20 cellular contexts compared by ENCODE assay signal in genomic region chr1:219123041-219123440, GRCh38. TPM values are rescaled to one million over a fixed set of nuclear protein-coding genes. Genes with fewer than 3 reads are reported as not detected.
DNase-seq lines count a peak whose midpoint lies in the region; ATAC-seq, FAIRE-seq and TF ChIP-seq lines count a peak whose summit lies in the region.
"Had no signal": no experiment of that assay in that cellular context is flagged by ENCODE, and none has a peak within 500 bp of the region (broad histone marks: within the 10 kb centered on the region; RNA-seq: fewer than 3 reads in every experiment).

No MANE protein-coding gene starts in this region.

- H3K9ac ChIP-seq in K562 (ENCODE audit: insufficient read depth in 1 of 2, low read depth in 2 of 2, low read length in 2 of 2): no peak overlapping the region
- H3K9ac ChIP-seq: BLaER1 treated with 17β-estradiol and CSF1 and Interleukin-3, amounts not matched to agents 10 nM and 100 nM had no signal

- 57% methylated on average over 4 of the region's 4 CpGs for WGBS in K562 (ENCODE audit: insufficient coverage, low coverage, missing lambda C conversion rate)

- POLR2A ChIA-PET in K562 (lab: Yijun Ruan, JAX): interaction anchor here (0.9 kb wide), 1 partner anchor 9 kb away, joined by 3 read pairs; no protein-coding TSS in a partner anchor

- H4K20me1 ChIP-seq in K562 (replicated peaks; ENCODE audit: control insufficient read depth, insufficient read depth, low read length): no peaks in the 10 kb centered on the region
- H4K20me1 ChIP-seq: BLaER1 treated with 17β-estradiol and CSF1 and Interleukin-3, amounts not matched to agents 10 nM and 100 nM had no signal

- no peak for TF ChIP-seq RAD21 in K562 (CRISPR knock-in tag; conservative IDR thresholded peaks at IDR 0.05 in 1 of 2, IDR thresholded peaks at IDR 0.05 in 1 of 2)

- peaks cover 0 to 24% of the 10 kb centered on the region in 2 experiments; a peak in 2 of 5 replicates for H3K4me1 ChIP-seq in K562 (replicated peaks in 1 of 2; ENCODE audit: control insufficient read depth in 2 of 2, insufficient read depth in 2 of 2, low read length in 2 of 2)

- H3K27ac ChIP-seq in K562 (ENCODE audit: extremely low read depth, low read depth, low read length): no peak overlapping the region
- H3K27ac ChIP-seq: BLaER1 treated with 17β-estradiol and CSF1 and Interleukin-3, amounts not matched to agents 10 nM and 100 nM; HL-60 had no signal

- H3K9me3 ChIP-seq in K562 (replicated peaks; ENCODE audit: control insufficient read depth, insufficient read depth, low read depth, low read length): no peaks in the 10 kb centered on the region
- H3K9me3 ChIP-seq: BLaER1 treated with 17β-estradiol and CSF1 and Interleukin-3, amounts not matched to agents 10 nM and 100 nM had no signal

- H2AFZ ChIP-seq in K562 (ENCODE audit: low read depth, low read length): peak overlapping the region; percentile 28; the same call in 1 of the 2 replicates

- no peak overlapping the region for H3K4me3 ChIP-seq in K562
- H3K4me3 ChIP-seq: BLaER1 treated with 17β-estradiol and CSF1 and Interleukin-3, amounts not matched to agents 10 nM and 100 nM had no signal

- ATAC-seq in K562: no peak
- no peak for ATAC-seq in GM21576 (IDR thresholded peaks at IDR 0.05; ENCODE audit: unreplicated experiment)
- no peak for ATAC-seq in GM19395 (IDR thresholded peaks at IDR 0.05; ENCODE audit: unreplicated experiment)
- ATAC-seq: activated T-helper 17 cell treated with anti-CD3 and anti-CD28 coated beads, Interleukin-2, amount 50 U/mL, for 72 hours; left lobe of liver; T-cell had no signal

- peak; percentile 30 for DNase-seq in HCEC 1CT
- no peak for DNase-seq in K562 (ENCODE audit: extremely low read depth in 1 of 4, low spot score in 3 of 4)
- DNase-seq in myocyte (ENCODE audit: low read depth): peak; percentile 18
- peak; percentile 39 for DNase-seq in superior temporal gyrus (ENCODE audit: extremely low spot score)
- DNase-seq in glomerular visceral epithelial cell (ENCODE audit: extremely low spot score): no peak
- DNase-seq in hepatic stellate cell (ENCODE audit: low spot score): no peak
- DNase-seq: amniotic stem cell; DMS79; effector memory CD4-positive, alpha-beta T cell; NCI-H1092 treated with DMSO at 0.1 percent for 48 hours; NCI-H2171 treated with DMSO at 0.1 percent for 48 hours; RPMI8226; stimulated activated CD4-positive, alpha-beta T cell treated with anti-CD3 and anti-CD28 coated beads, Interleukin-2, amount 100 ng/mL, for 24 hours; T-cell had no signal

- TF ChIP-seq POLR2A in K562 (conservative IDR thresholded peaks at IDR 0.05): no peak

- CTCF ChIA-PET in K562 (lab: Yijun Ruan, JAX; ENCODE audit: low intra/inter-chr PET ratio): no interaction called here

- no peaks in the 10 kb centered on the region for H3K27me3 ChIP-seq in K562 (ENCODE audit: control insufficient read depth in 2 of 2, insufficient read depth in 2 of 2, low read length in 2 of 2)
- H3K27me3 ChIP-seq: BLaER1 treated with 17β-estradiol and CSF1 and Interleukin-3, amounts not matched to agents 10 nM and 100 nM had no signal

- FAIRE-seq in K562 (lab: Jason Lieb, UNC): no peak

- no peaks in the 10 kb centered on the region for H3K9me1 ChIP-seq in K562 (ENCODE audit: control insufficient read depth, insufficient read depth, low read length)

- no peak for TF ChIP-seq EP300 in K562 (IDR thresholded peaks at IDR 0.05; ENCODE audit: low read length)

- H3K79me2 ChIP-seq in K562 (ENCODE audit: control insufficient read depth, insufficient read depth, low read length): no peaks in the 10 kb centered on the region

- no peaks in the 10 kb centered on the region for H3K36me3 ChIP-seq in K562 (ENCODE audit: control insufficient read depth, insufficient read depth, low read length)
- H3K36me3 ChIP-seq: BLaER1 treated with 17β-estradiol and CSF1 and Interleukin-3, amounts not matched to agents 10 nM and 100 nM had no signal

- TF ChIP-seq CTCF in K562 (IDR thresholded peaks at IDR 0.05 in 2 of 3, conservative IDR thresholded peaks at IDR 0.05 in 1 of 3; ENCODE audit: insufficient read depth in 2 of 3, low read depth in 1 of 3, low read length in 3 of 3): no peak

- no TSS peak for BruUV-seq in K562 (replicated peaks; lab: Mats Ljungman, UMichigan)

- H3K4me2 ChIP-seq in K562 (ENCODE audit: insufficient read depth, low read length): no peak overlapping the region
- H3K4me2 ChIP-seq: BLaER1 treated with 17β-estradiol and CSF1 and Interleukin-3, amounts not matched to agents 10 nM and 100 nM had no signal

- in situ Hi-C loops in K562 (cut with MboI): no loop called here

- intact Hi-C loops in K562 (cut with micrococcal nuclease): no loop called here

TF ChIP-seq in K562, 482 proteins besides CTCF, POLR2A, EP300 and RAD21:
- TF ChIP-seq ZNF764 (CRISPR knock-in tag; IDR thresholded peaks at IDR 0.05; ENCODE audit: low read depth): no peak
- no peak for TF ChIP-seq ASH1L (IDR thresholded peaks at IDR 0.05; ENCODE audit: borderline replicate concordance, low read depth, partially characterized antibody)
- TF ChIP-seq KLF10 (CRISPR knock-in tag; IDR thresholded peaks at IDR 0.05): no peak
- TF ChIP-seq EWSR1 (IDR thresholded peaks at IDR 0.05; ENCODE audit: borderline replicate concordance, low read depth, partially characterized antibody): no peak
- no peak for TF ChIP-seq ZBTB26 (CRISPR knock-in tag; IDR thresholded peaks at IDR 0.05)
- TF ChIP-seq ZNF224 (CRISPR knock-in tag; IDR thresholded peaks at IDR 0.05): no peak
- TF ChIP-seq ZNF696 (CRISPR knock-in tag; conservative IDR thresholded peaks at IDR 0.05): no peak
- TF ChIP-seq ZNF143 (CRISPR knock-in tag; IDR thresholded peaks at IDR 0.05): no peak
- no peak for TF ChIP-seq MCM3 (IDR thresholded peaks at IDR 0.05)
- no peak for TF ChIP-seq MTA1 (IDR thresholded peaks at IDR 0.05; ENCODE audit: borderline replicate concordance)
- TF ChIP-seq SMARCE1 (IDR thresholded peaks at IDR 0.05): no peak
- no peak for TF ChIP-seq ARID2 (IDR thresholded peaks at IDR 0.05)
- TF ChIP-seq ZNF778 (CRISPR knock-in tag; IDR thresholded peaks at IDR 0.05): no peak
- TF ChIP-seq PCBP2 (IDR thresholded peaks at IDR 0.05; ENCODE audit: low read depth, low read length, poor library complexity, severe bottlenecking): no peak
- no peak for TF ChIP-seq BRD9 (IDR thresholded peaks at IDR 0.05; ENCODE audit: low read depth, partially characterized antibody)
- no peak for TF ChIP-seq DDX20 (tag; IDR thresholded peaks at IDR 0.05; ENCODE audit: low read depth)
- no peak for TF ChIP-seq ZNF277 (CRISPR knock-in tag; IDR thresholded peaks at IDR 0.05; ENCODE audit: borderline replicate concordance)

RNA-seq across cellular contexts. Expression of gene LYPLAL1, which starts 50.6 kb away (rescaled TPM):
- total RNA-seq in K562 (2011; cell fraction: chromatin; rRNA removed; ENCODE audit: low replicate concordance): 26.5 and 119 TPM in 2 replicates
- total RNA-seq in K562 (2011; cell fraction: nucleolus; rRNA removed): 14.7 and 21.1 TPM in 2 replicates
- 31.2 and 48.0 TPM in 2 replicates for total RNA-seq in K562 (2011; cell fraction: nucleoplasm; rRNA removed)
- total RNA-seq in K562 (2014; rRNA removed) (14.9 and 20.2 TPM in 2 replicates), K562 (2014; rRNA removed; fragmentation: Illumina TruSeq; extraction: Trizol) (62.9 and 71.5 TPM in 2 replicates), K562 (2015; rRNA removed; fragmentation: Illumina TruSeq; extraction: Trizol) (32.1 and 33.0 TPM in 2 replicates), K562 (2021) (46.3 and 51.3 TPM in 2 replicates), myocyte (17.8 and 32.5 TPM in 2 replicates)
- polyA plus RNA-seq in K562 (2011; rRNA removed) (49.7 and 69.3 TPM in 2 replicates), K562 (2014; fragmentation: Illumina TruSeq; extraction: Trizol) (33.5 and 35.9 TPM in 2 replicates), K562 (2014; fragmentation: Nextera tagmentation; extraction: Ambion mirVana) (100 to 1,000 TPM; 127 to 179 TPM), K562 (2014; rRNA removed) (44.1 and 49.0 TPM in 2 replicates)
- 5.4 and 9.4 TPM in 2 replicates for polyA plus RNA-seq in K562 (2011; cell fraction: cytosol; rRNA removed)
- 21.9 and 36.9 TPM in 2 replicates for polyA plus RNA-seq in K562 (2011; cell fraction: nucleus; rRNA removed)
- 33.2 and 65.1 TPM in 2 replicates for polyA plus RNA-seq in K562 (2012)
- 46.9 and 49.1 TPM in 2 replicates for polyA minus RNA-seq in K562 (2011; rRNA and poly(A)+ RNA removed)
- polyA minus RNA-seq in K562 (2011; cell fraction: cytosol; rRNA and poly(A)+ RNA removed): 8.4 and 15.0 TPM in 2 replicates
- polyA minus RNA-seq in K562 (2011; cell fraction: nucleus; rRNA and poly(A)+ RNA removed): 77.4 and 99.6 TPM in 2 replicates
- 23.6 TPM for polyA plus RNA-seq in myocyte (2012)

Comparison
In these comparisons a context has a peak if more than half of its experiments do, and no peak if none do; other contexts are left out.
1. DNase-seq: peak in HCEC 1CT (single experiment), myocyte (single experiment) and superior temporal gyrus (single experiment); none in K562 (0 of 4), glomerular visceral epithelial cell (single experiment) and hepatic stellate cell (single experiment).